ENCODE assay signal across 35 cellular contexts in genomic region chr11:47791774-47792173, GRCh38. TPM values are rescaled to one million over a fixed set of nuclear protein-coding genes. Genes with fewer than 3 reads are reported as not detected.
DNase-seq lines count a peak whose midpoint lies in the region; ATAC-seq and TF ChIP-seq lines count a peak whose summit lies in the region.
"Had no signal": no experiment of that assay in that cellular context is flagged by ENCODE, and none has a peak within 500 bp of the region (broad histone marks: within the 10 kb centered on the region; RNA-seq: fewer than 3 reads in every experiment).

No MANE protein-coding gene starts in this region.

- H3K27me3 ChIP-seq in left ventricle myocardium inferior (ENCODE audit: low read depth) (no peaks in the 10 kb centered on the region), gastrocnemius medialis (no peaks in the 10 kb centered on the region)
- H3K27me3 ChIP-seq: esophagus squamous epithelium, right lobe of liver, upper lobe of right lung had no signal

- H3K4me3 Mint-ChIP-seq in activated naive CD8-positive, alpha-beta T cell treated with anti-CD3 and anti-CD28 coated beads, Interleukin-2, amount 50 U/mL, for 24 hours = no peak overlapping the region
- H3K4me3 Mint-ChIP-seq: activated CD4-positive, alpha-beta T cell treated with anti-CD3 and anti-CD28 coated beads, Interleukin-2, amount 10 ng/mL, durations not matched to agents 7 days and 5 days; activated naive CD8-positive, alpha-beta T cell; CD4-positive, CD25-positive, alpha-beta regulatory T cell; central memory CD8-positive, alpha-beta T cell; memory B cell; WTC11 had no signal

- no peak overlapping the region for H3K27ac Mint-ChIP-seq in activated naive CD8-positive, alpha-beta T cell treated with anti-CD3 and anti-CD28 coated beads, Interleukin-2, amount 50 U/mL, for 24 hours
- H3K27ac Mint-ChIP-seq: activated CD4-positive, alpha-beta T cell treated with anti-CD3 and anti-CD28 coated beads, Interleukin-2, amount 10 ng/mL, durations not matched to agents 7 days and 5 days; activated naive CD8-positive, alpha-beta T cell; WTC11 had no signal

- ATAC-seq in Right ventricle myocardium inferior = no peak
- ATAC-seq in gastrocnemius medialis = no peak
- no peak for ATAC-seq in mucosa of descending colon
- no peak for ATAC-seq in activated naive CD8-positive, alpha-beta T cell treated with anti-CD3 and anti-CD28 coated beads, Interleukin-2, amount 50 U/mL, for 24 hours
- no peak for ATAC-seq in GM19023 (IDR thresholded peaks at IDR 0.05; ENCODE audit: unreplicated experiment)
- ATAC-seq: HepG2, left colon, Panc1, right lobe of liver, upper lobe of right lung, WTC11 had no signal

- intact Hi-C loops in left ventricle myocardium inferior (cut with micrococcal nuclease) = no loop called here
- intact Hi-C loops in Right ventricle myocardium inferior (cut with DNase I) = loop anchor here (2.0 kb wide), 1 partner anchor 25 kb away; the partner anchor contains the start of gene FNBP4
- intact Hi-C loops in gastrocnemius medialis (cut with DNase I; ENCODE audit: low total_unique reads) = no loop called here
- intact Hi-C loops in mucosa of descending colon (cut with DNase I, micrococcal nuclease) = no loop called here

- no peak for DNase-seq in left ventricle myocardium inferior
- DNase-seq in Right ventricle myocardium inferior (ENCODE audit: missing footprints) = no peak
- DNase-seq in foreskin melanocyte = peak; percentile 79
- no peak for DNase-seq in gastrocnemius medialis
- no peak for DNase-seq in mucosa of descending colon
- DNase-seq in activated naive CD8-positive, alpha-beta T cell treated with anti-CD3 and anti-CD28 coated beads, Interleukin-2, amount 50 U/mL, for 24 hours = no peak
- no peak for DNase-seq in NCI-H1417 treated with DMSO at 0.1 percent for 48 hours (lab: John Stamatoyannopoulos, UW)
- DNase-seq: activated CD4-positive, alpha-beta T cell treated with anti-CD3 and anti-CD28 coated beads, Interleukin-2, amount 10 ng/mL, durations not matched to agents 7 days and 5 days; activated effector memory CD4-positive, alpha-beta T cell treated with Interleukin-2 at 50 U/mL for 16 hours; activated T-cell treated with anti-CD3 and anti-CD28 coated beads, Interleukin-2, amount 50 U/mL, for 1 hour; AML-193; Calu3; CD4-positive, CD25-positive, alpha-beta regulatory T cell; DMS79 treated with DMSO at 0.1 percent for 48 hours; esophagus squamous epithelium; GF-D8; hippocampal formation; Kasumi-1; left colon; MV-4-11; NCI-H146; NCI-H748 treated with DMSO at 0.1 percent for 48 hours; posterior cingulate gyrus; right lobe of liver; SHP77 treated with DMSO at 0.1 percent for 48 hours; stimulated activated CD4-positive, alpha-beta T cell treated with anti-CD3 and anti-CD28 coated beads, Interleukin-15, amount 100 ng/mL, for 24 hours; stimulated activated CD4-positive, alpha-beta T cell treated with anti-CD3 and anti-CD28 coated beads, Interleukin-4, amount 100 ng/mL, for 4 hours; upper lobe of right lung had no signal

- H3K9me3 ChIP-seq in left ventricle myocardium inferior (replicated peaks) (no peaks in the 10 kb centered on the region), gastrocnemius medialis (no peaks in the 10 kb centered on the region), mucosa of descending colon (no peaks in the 10 kb centered on the region)
- H3K9me3 ChIP-seq: esophagus squamous epithelium, right lobe of liver, upper lobe of right lung had no signal

- no peak for TF ChIP-seq CTCF in left ventricle myocardium inferior (IDR thresholded peaks at IDR 0.05; ENCODE audit: borderline replicate concordance)
- TF ChIP-seq CTCF in gastrocnemius medialis (IDR thresholded peaks at IDR 0.05 in 4 of 5, conservative IDR thresholded peaks at IDR 0.05 in 1 of 5) = no peak
- TF ChIP-seq CTCF in mucosa of descending colon (IDR thresholded peaks at IDR 0.05) = no peak

- peak overlapping the region; percentile 73 for H3K27ac ChIP-seq in left ventricle myocardium inferior (replicated peaks)
- H3K27ac ChIP-seq in gastrocnemius medialis = peak overlapping the region; percentile 39 to 80 (median 56)
- H3K27ac ChIP-seq: right lobe of liver, upper lobe of right lung had no signal

- in situ Hi-C loops in gastrocnemius medialis (cut with MboI; ENCODE audit: low sequenced_read_pairs in 4 of 4) = no loop called here

- H3K36me3 ChIP-seq in left ventricle myocardium inferior = peaks cover 82% of the 10 kb centered on the region
- H3K36me3 ChIP-seq in gastrocnemius medialis = peaks cover 0 to 55% of the 10 kb centered on the region in 2 donors
- H3K36me3 ChIP-seq in mucosa of descending colon (ENCODE audit: low read depth) = no peaks in the 10 kb centered on the region

- H3K4me1 ChIP-seq in left ventricle myocardium inferior (peaks cover 24% of the 10 kb centered on the region), gastrocnemius medialis (peaks cover 13 to 15% of the 10 kb centered on the region in 2 donors), mucosa of descending colon (ENCODE audit: low read depth) (no peaks in the 10 kb centered on the region)
- H3K4me1 ChIP-seq: esophagus squamous epithelium, right lobe of liver, upper lobe of right lung had no signal

- H3K4me1 Mint-ChIP-seq in activated naive CD8-positive, alpha-beta T cell treated with anti-CD3 and anti-CD28 coated beads, Interleukin-2, amount 50 U/mL, for 24 hours = peaks cover 4% of the 10 kb centered on the region
- H3K4me1 Mint-ChIP-seq: CD4-positive, CD25-positive, alpha-beta regulatory T cell; central memory CD8-positive, alpha-beta T cell; WTC11 had no signal

- no peak for TF ChIP-seq POLR2A in gastrocnemius medialis (IDR thresholded peaks at IDR 0.05)

- no peaks in the 10 kb centered on the region for H3K9me3 Mint-ChIP-seq in activated naive CD8-positive, alpha-beta T cell treated with anti-CD3 and anti-CD28 coated beads, Interleukin-2, amount 50 U/mL, for 24 hours
- H3K9me3 Mint-ChIP-seq: activated CD4-positive, alpha-beta T cell treated with anti-CD3 and anti-CD28 coated beads, Interleukin-2, amount 10 ng/mL, durations not matched to agents 7 days and 5 days; CD4-positive, CD25-positive, alpha-beta regulatory T cell; central memory CD8-positive, alpha-beta T cell; memory B cell; WTC11 had no signal

- H3K27me3 Mint-ChIP-seq in activated naive CD8-positive, alpha-beta T cell treated with anti-CD3 and anti-CD28 coated beads, Interleukin-2, amount 50 U/mL, for 24 hours = no peaks in the 10 kb centered on the region
- H3K27me3 Mint-ChIP-seq: activated CD4-positive, alpha-beta T cell treated with anti-CD3 and anti-CD28 coated beads, Interleukin-2, amount 10 ng/mL, durations not matched to agents 7 days and 5 days; activated naive CD8-positive, alpha-beta T cell; CD4-positive, CD25-positive, alpha-beta regulatory T cell; central memory CD8-positive, alpha-beta T cell; memory B cell had no signal

- peaks cover 46% of the 10 kb centered on the region for H3K36me3 Mint-ChIP-seq in activated naive CD8-positive, alpha-beta T cell treated with anti-CD3 and anti-CD28 coated beads, Interleukin-2, amount 50 U/mL, for 24 hours (ENCODE audit: low read depth)

- H3K4me3 ChIP-seq in left ventricle myocardium inferior = no peak overlapping the region
- H3K4me3 ChIP-seq in gastrocnemius medialis = no peak overlapping the region
- no peak overlapping the region for H3K4me3 ChIP-seq in mucosa of descending colon
- H3K4me3 ChIP-seq: esophagus squamous epithelium, right lobe of liver, upper lobe of right lung had no signal

RNA-seq across cellular contexts. Expression of gene FNBP4, which starts 24.6 kb away (rescaled TPM):
- 39.0 TPM for total RNA-seq in left ventricle myocardium inferior
- total RNA-seq in Right ventricle myocardium inferior = 36.5 TPM
- total RNA-seq in gastrocnemius medialis = 100 to 1,000 TPM in 1 of 4 donors, 10 to 100 TPM in 3; 24.7 to 108 (median 35.2) TPM
- 10 to 100 TPM; 68.4 to 94.8 (median 74.0) TPM for total RNA-seq in mucosa of descending colon

RNA-seq across cellular contexts. Expression of gene NUP160, which starts 56.4 kb away (rescaled TPM):
- total RNA-seq in left ventricle myocardium inferior (12.8 TPM), Right ventricle myocardium inferior (15.3 TPM), gastrocnemius medialis (10 to 100 TPM in 2 of 4 donors, 1 to 10 TPM in 2; 8.1 to 11.4 (median 9.9) TPM), mucosa of descending colon (10 to 100 TPM; 24.3 to 28.4 (median 28.2) TPM)
